Comparison of ENCODE assay signal across 8 cellular contexts in the genomic region with DNA sequence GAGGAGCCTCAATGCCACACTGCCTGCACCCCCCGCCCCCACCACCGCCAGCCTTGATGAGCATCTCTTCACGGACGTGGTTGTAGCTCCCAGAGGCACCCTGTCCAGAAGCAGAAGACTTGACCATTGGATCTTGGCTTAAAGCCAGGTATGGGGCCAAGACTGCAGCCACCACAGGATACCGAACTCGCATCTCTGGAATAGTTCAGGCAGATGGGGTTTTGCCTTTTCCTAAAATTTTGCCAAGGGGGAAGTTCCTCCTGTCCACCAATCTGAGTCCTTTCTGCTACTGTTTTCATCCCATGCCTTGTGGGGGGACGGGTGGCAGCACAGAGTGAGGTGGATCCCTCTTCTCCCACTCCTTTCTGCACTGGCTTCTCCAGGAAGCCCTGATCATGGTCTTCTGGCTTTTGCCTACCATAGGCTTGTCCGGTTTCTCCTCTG. TPM values are rescaled to one million over a fixed set of nuclear protein-coding genes. Genes with fewer than 3 reads are reported as not detected.
A peak's percentile ranks its signal among the peaks of the same experiment; 100 is the strongest.
DNase-seq lines count a peak whose midpoint lies in the region; ATAC-seq and TF ChIP-seq lines count a peak whose summit lies in the region.

No MANE protein-coding gene starts in this region.

- H3K4me1 Mint-ChIP-seq in GM23338 (peaks cover 37% of the 10 kb centered on the region), T-cell (peaks cover 31 to 56% (median 47%) of the 10 kb centered on the region in 3 donors)

- TF ChIP-seq CTCF in GM23338 (conservative IDR thresholded peaks at IDR 0.05; ENCODE audit: low read depth in 2 of 2) (no peak), foreskin keratinocyte (conservative IDR thresholded peaks at IDR 0.05) (no peak)

- H3K79me2 ChIP-seq in GM23338 (replicated peaks; ENCODE audit: insufficient read depth) = no peaks in the 10 kb centered on the region

- no peaks in the 10 kb centered on the region for H3K9me3 ChIP-seq in skeletal muscle tissue (ENCODE audit: control insufficient read depth in 3 of 3, low read length in 3 of 3)

- no peaks in the 10 kb centered on the region; the same call in 1 of the 2 replicates for H4K20me1 ChIP-seq in GM23338 (replicated peaks; ENCODE audit: insufficient read depth)

- H3K9me3 Mint-ChIP-seq in GM23338 (no peaks in the 10 kb centered on the region; the same call in 2 of the 3 replicates), T-cell (no peaks in the 10 kb centered on the region)

- no peak for ATAC-seq in GM23338
- no peak for ATAC-seq in T-cell (replicated peaks in 1 of 4)
- ATAC-seq in foreskin keratinocyte = no peak
- ATAC-seq in HG03442 (IDR thresholded peaks at IDR 0.05; ENCODE audit: unreplicated experiment) = no peak

- POLR2A ChIA-PET in T-cell (lab: Charles Lee) = interaction anchor here in 1 of 2 donors (0.6 kb wide), 1 partner anchor 343 kb away, joined by 4 read pairs; no protein-coding TSS in a partner anchor

- 0 out of 2 replicates have a peak, but pooled peaks cover 4% of the 10 kb centered on the region for H3K9me2 ChIP-seq in GM23338 (ENCODE audit: insufficient read depth)

- H3K36me3 ChIP-seq in GM23338 (ENCODE audit: insufficient read depth) (no peaks in the 10 kb centered on the region), skeletal muscle tissue (ENCODE audit: control insufficient read depth in 3 of 3, insufficient read depth in 3 of 3, low read length in 3 of 3) (peaks cover 12 to 35% (median 16%) of the 10 kb centered on the region in 3 donors)

- H3K9ac ChIP-seq in skeletal muscle tissue (ENCODE audit: low read depth in 1 of 3, low read length in 3 of 3) = peak overlapping the region; percentile 91 to 97 (median 94)

- no peaks in the 10 kb centered on the region; the same call in 1 of the 2 replicates for H3F3A ChIP-seq in GM23338 (replicated peaks; ENCODE audit: low read depth)

- H3K27me3 Mint-ChIP-seq in GM23338 (ENCODE audit: insufficient read depth, low read depth, poor library complexity) (peaks cover 46% of the 10 kb centered on the region), T-cell (no peaks in the 10 kb centered on the region)

- H3K27ac ChIP-seq in GM23338 (ENCODE audit: low read depth) (no peak overlapping the region), foreskin keratinocyte (peak overlapping the region; percentile 97), skeletal muscle tissue (ENCODE audit: low read depth, low read length) (peak overlapping the region; percentile 97)

- peak overlapping the region; percentile 93 for H3K4me2 ChIP-seq in GM23338

- no peak for DNase-seq in GM23338 (ENCODE audit: low spot score)
- DNase-seq in T-cell = no peak
- DNase-seq in foreskin keratinocyte = no peak
- no peak for DNase-seq in DMS114 treated with DMSO at 0.1 percent for 48 hours (lab: John Stamatoyannopoulos, UW; ENCODE audit: unreplicated experiment)
- no peak for DNase-seq in NCI-H2081 (lab: John Stamatoyannopoulos, UW)
- DNase-seq in NCI-H1436 treated with DMSO at 0.1 percent for 48 hours (lab: John Stamatoyannopoulos, UW) = no peak

- H3K4me3 ChIP-seq in GM23338 (peak overlapping the region; percentile 89), skeletal muscle tissue (ENCODE audit: low read length in 3 of 3) (peak overlapping the region; percentile 76 to 90 (median 79))

- H3K27ac Mint-ChIP-seq in GM23338 (no peak overlapping the region), T-cell (peak overlapping the region in 1 of 2 donors; percentile 11)

- peak overlapping the region; percentile 72 for H3K4me3 Mint-ChIP-seq in GM23338
- H3K4me3 Mint-ChIP-seq in T-cell = peak overlapping the region; percentile 55 to 75 (median 74)

- H3K4me1 ChIP-seq in GM23338 (ENCODE audit: insufficient read depth) (peaks cover 24% of the 10 kb centered on the region), foreskin keratinocyte (peaks cover 34% of the 10 kb centered on the region), skeletal muscle tissue (ENCODE audit: control insufficient read depth in 3 of 3, insufficient read depth in 3 of 3, low read length in 3 of 3) (peaks cover 71 to 80% (median 77%) of the 10 kb centered on the region in 3 donors)

- H3K27me3 ChIP-seq in GM23338 (ENCODE audit: insufficient read depth) = peaks cover 68% of the 10 kb centered on the region
- H3K27me3 ChIP-seq in foreskin keratinocyte = no peaks in the 10 kb centered on the region
- H3K27me3 ChIP-seq in skeletal muscle tissue (ENCODE audit: control insufficient read depth in 3 of 3, insufficient read depth in 3 of 3, low read length in 3 of 3) = no peaks in the 10 kb centered on the region

- no peak overlapping the region for H2AFZ ChIP-seq in GM23338

- CTCF ChIA-PET in T-cell (lab: Charles Lee) = no interaction called here

- H3K36me3 Mint-ChIP-seq in GM23338 (ENCODE audit: low read depth) (no peaks in the 10 kb centered on the region; the same call in 2 of the 3 replicates), T-cell (no peaks in the 10 kb centered on the region)

TF ChIP-seq in GM23338, 12 proteins besides CTCF, POLR2A, EP300 and RAD21 (continues in another document):
- TF ChIP-seq REST (IDR thresholded peaks at IDR 0.05; ENCODE audit: unreplicated experiment) = no peak
- TF ChIP-seq NANOG (IDR thresholded peaks at IDR 0.05; ENCODE audit: borderline replicate concordance) = no peak
- no peak for TF ChIP-seq CREB1 (CRISPR knock-in tag; IDR thresholded peaks at IDR 0.05; ENCODE audit: low read depth)
- no peak for TF ChIP-seq STAT1 (IDR thresholded peaks at IDR 0.05; ENCODE audit: unreplicated experiment)
- no peak for TF ChIP-seq ZNF331 (CRISPR knock-in tag; IDR thresholded peaks at IDR 0.05; ENCODE audit: low read depth)
- no peak for TF ChIP-seq JUNB (IDR thresholded peaks at IDR 0.05; ENCODE audit: unreplicated experiment)
- TF ChIP-seq ZNF114 (CRISPR knock-in tag; IDR thresholded peaks at IDR 0.05) = no peak
- no peak for TF ChIP-seq POLR2AphosphoS5 (IDR thresholded peaks at IDR 0.05; ENCODE audit: low read depth)
- TF ChIP-seq, protein P1, sequence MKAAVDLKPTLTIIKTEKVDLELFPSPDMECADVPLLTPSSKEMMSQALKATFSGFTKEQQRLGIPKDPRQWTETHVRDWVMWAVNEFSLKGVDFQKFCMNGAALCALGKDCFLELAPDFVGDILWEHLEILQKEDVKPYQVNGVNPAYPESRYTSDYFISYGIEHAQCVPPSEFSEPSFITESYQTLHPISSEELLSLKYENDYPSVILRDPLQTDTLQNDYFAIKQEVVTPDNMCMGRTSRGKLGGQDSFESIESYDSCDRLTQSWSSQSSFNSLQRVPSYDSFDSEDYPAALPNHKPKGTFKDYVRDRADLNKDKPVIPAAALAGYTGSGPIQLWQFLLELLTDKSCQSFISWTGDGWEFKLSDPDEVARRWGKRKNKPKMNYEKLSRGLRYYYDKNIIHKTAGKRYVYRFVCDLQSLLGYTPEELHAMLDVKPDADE (IDR thresholded peaks at IDR 0.05) = no peak

RNA-seq across cellular contexts. Expression of gene CORO6, which starts 0.9 kb away (rescaled TPM):
- total RNA-seq in GM23338 (2014; rRNA removed; shearing (Covaris generic)) = 5.0 and 5.2 TPM in 2 replicates
- polyA plus RNA-seq in GM23338 (2016; fragmentation: Nextera tagmentation; extraction: Ambion mirVana) = 2.5 and 2.6 TPM in 2 replicates
- total RNA-seq in T-cell = 1 to 10 TPM; 2.4 to 4.1 (median 3.6) TPM
- 23.0 and 37.6 TPM in 2 replicates for total RNA-seq in foreskin keratinocyte
- polyA plus RNA-seq in foreskin keratinocyte = 19.3 and 33.1 TPM in 2 replicates
- total RNA-seq in skeletal muscle tissue = 43.3 TPM

RNA-seq across cellular contexts. Expression of gene ANKRD13B, which starts 28.8 kb away (rescaled TPM):
- 55.0 and 57.4 TPM in 2 replicates for total RNA-seq in GM23338 (2014; rRNA removed; shearing (Covaris generic))
- polyA plus RNA-seq in GM23338 (2016; fragmentation: Nextera tagmentation; extraction: Ambion mirVana) (8.2 and 9.6 TPM in 2 replicates), foreskin keratinocyte (6.6 and 7.4 TPM in 2 replicates)
- total RNA-seq in T-cell (1 to 10 TPM; 1.7 to 6.4 (median 4.1) TPM), foreskin keratinocyte (9.2 and 11.7 TPM in 2 replicates), skeletal muscle tissue (9.4 TPM)

RNA-seq across cellular contexts. Expression of gene GIT1, which starts 32.3 kb away (rescaled TPM):
- total RNA-seq in GM23338 (2014; rRNA removed; shearing (Covaris generic)) = 48.2 and 60.9 TPM in 2 replicates
- polyA plus RNA-seq in GM23338 (2016; fragmentation: Nextera tagmentation; extraction: Ambion mirVana) (15.9 and 16.2 TPM in 2 replicates), foreskin keratinocyte (41.6 and 50.5 TPM in 2 replicates)
- total RNA-seq in T-cell (10 to 100 TPM; 36.7 to 86.4 (median 71.8) TPM), foreskin keratinocyte (49.9 and 57.6 TPM in 2 replicates), skeletal muscle tissue (11.0 TPM)

RNA-seq across cellular contexts. Expression of gene TP53I13, which starts 53.3 kb away (rescaled TPM):
- total RNA-seq in GM23338 (2014; rRNA removed; shearing (Covaris generic)) = 28.6 and 38.9 TPM in 2 replicates
- polyA plus RNA-seq in GM23338 (2016; fragmentation: Nextera tagmentation; extraction: Ambion mirVana) (21.0 and 21.4 TPM in 2 replicates), foreskin keratinocyte (43.4 and 46.5 TPM in 2 replicates)
- total RNA-seq in T-cell (100 to 1,000 TPM in 3 of 5 donors, 10 to 100 TPM in 2; 56.0 to 166 (median 128) TPM), foreskin keratinocyte (35.1 and 38.5 TPM in 2 replicates), skeletal muscle tissue (26.1 TPM)

RNA-seq across cellular contexts. Expression of gene ABHD15, which starts 54.9 kb away (rescaled TPM):
- 2.5 and 2.6 TPM in 2 replicates for total RNA-seq in GM23338 (2014; rRNA removed; shearing (Covaris generic))
- polyA plus RNA-seq in GM23338 (2016; fragmentation: Nextera tagmentation; extraction: Ambion mirVana) = 0.27 and 0.92 TPM in 2 replicates
- 10 to 100 TPM in 4 of 5 donors, 1 to 10 TPM in 1; 7.9 to 23.1 (median 16.5) TPM for total RNA-seq in T-cell
- total RNA-seq in foreskin keratinocyte = 7.5 and 8.9 TPM in 2 replicates
- polyA plus RNA-seq in foreskin keratinocyte = 5.5 and 6.1 TPM in 2 replicates
- 5.2 TPM for total RNA-seq in skeletal muscle tissue
